In genomic region chr14:105045710-105046326, GRCh38 we compare ENCODE assay signal across 8 cellular contexts. TPM values are rescaled to one million over a fixed set of nuclear protein-coding genes. Genes with fewer than 3 reads are reported as not detected.
DNase-seq lines count a peak whose midpoint lies in the region; ATAC-seq and TF ChIP-seq lines count a peak whose summit lies in the region.

No MANE protein-coding gene starts in this region.

- H3K27ac ChIP-seq in prostate gland: no peak overlapping the region
- no peak overlapping the region for H3K27ac ChIP-seq in aorta (ENCODE audit: low read depth in 1 of 2, low read length in 2 of 2)

- no peak overlapping the region for H3K4me3 ChIP-seq in prostate gland
- no peak overlapping the region for H3K4me3 ChIP-seq in aorta (ENCODE audit: low read length in 2 of 2)

- H3K36me3 ChIP-seq in prostate gland: no peaks in the 10 kb centered on the region
- H3K36me3 ChIP-seq in aorta (ENCODE audit: control insufficient read depth in 1 of 2, insufficient read depth in 2 of 2, low read length in 1 of 2): no peaks in the 10 kb centered on the region

- no peak for TF ChIP-seq POLR2A in prostate gland (IDR thresholded peaks at IDR 0.05)

- no peak overlapping the region for H3K4me3 Mint-ChIP-seq in HFFc6

- peak; percentile 92 to 93 for ATAC-seq in activated naive CD4-positive, alpha-beta T cell treated with anti-CD3 and anti-CD28 coated beads, Interleukin-2, amount 50 U/mL, for 72 hours
- ATAC-seq in Right ventricle myocardium inferior: peak; percentile 96
- ATAC-seq in aorta (ENCODE audit: low FRiP score): peak; percentile 97

- no peaks in the 10 kb centered on the region for H3K36me3 Mint-ChIP-seq in HFFc6 (ENCODE audit: low read depth)
- H3K36me3 Mint-ChIP-seq in activated naive CD4-positive, alpha-beta T cell treated with anti-CD3 and anti-CD28 coated beads, Interleukin-2, amount 50 U/mL, for 72 hours: peaks cover 0 to under 1% of the 10 kb centered on the region in 2 donors

- intact Hi-C loops in Right ventricle myocardium inferior (cut with DNase I): loop anchor here (1.0 to 5.0 kb wide), 3 partner anchors 70 to 279 kb away; no protein-coding TSS in a partner anchor
- intact Hi-C loops in prostate gland (cut with DNase I): loop anchor here (1.0 to 2.0 kb wide), 2 partner anchors 70 to 149 kb away; no protein-coding TSS in a partner anchor
- intact Hi-C loops in aorta (cut with DNase I): loop anchor here (1.0 to 10.0 kb wide), 7 partner anchors 33 to 149 kb away; no protein-coding TSS in a partner anchor

- no peaks in the 10 kb centered on the region for H3K9me3 Mint-ChIP-seq in HFFc6
- no peaks in the 10 kb centered on the region for H3K9me3 Mint-ChIP-seq in activated naive CD4-positive, alpha-beta T cell treated with anti-CD3 and anti-CD28 coated beads, Interleukin-2, amount 50 U/mL, for 72 hours

- DNase-seq in ELR (ENCODE audit: low read depth): peak; percentile 90
- peak; percentile 64 for DNase-seq in HFFc6
- peak; percentile 90 for DNase-seq in NCI-H146 (lab: John Stamatoyannopoulos, UW)
- DNase-seq in SW480 (ENCODE audit: low spot score): peak; percentile 80
- peak; percentile 91 to 98 for DNase-seq in activated naive CD4-positive, alpha-beta T cell treated with anti-CD3 and anti-CD28 coated beads, Interleukin-2, amount 50 U/mL, for 72 hours (ENCODE audit: low spot score in 2 of 2)
- peak; percentile 96 for DNase-seq in Right ventricle myocardium inferior (ENCODE audit: missing footprints)
- DNase-seq in prostate gland (ENCODE audit: low spot score): peak; percentile 81
- peak; percentile 91 to 97 for DNase-seq in aorta

- H3K27me3 ChIP-seq in prostate gland (replicated peaks; ENCODE audit: insufficient read depth) (no peaks in the 10 kb centered on the region), aorta (ENCODE audit: control insufficient read depth in 1 of 2, insufficient read depth in 2 of 2, low read length in 1 of 2) (no peaks in the 10 kb centered on the region)

- H3K9me3 ChIP-seq in prostate gland: no peaks in the 10 kb centered on the region
- no peaks in the 10 kb centered on the region for H3K9me3 ChIP-seq in aorta (ENCODE audit: control insufficient read depth, low read length)

- H3K27ac Mint-ChIP-seq in HFFc6: no peak overlapping the region
- H3K27ac Mint-ChIP-seq in activated naive CD4-positive, alpha-beta T cell treated with anti-CD3 and anti-CD28 coated beads, Interleukin-2, amount 50 U/mL, for 72 hours: peak overlapping the region; percentile 33 to 75

- peaks cover 2% of the 10 kb centered on the region for H3K27me3 Mint-ChIP-seq in HFFc6 (ENCODE audit: insufficient read depth)

- no peaks in the 10 kb centered on the region for H3K4me1 ChIP-seq in prostate gland (replicated peaks)
- no peaks in the 10 kb centered on the region for H3K4me1 ChIP-seq in aorta (ENCODE audit: control insufficient read depth in 1 of 2, insufficient read depth in 2 of 2, low read length in 2 of 2)

- TF ChIP-seq CTCF in HFFc6 (IDR thresholded peaks at IDR 0.05) (peak; percentile 100), prostate gland (IDR thresholded peaks at IDR 0.05) (peak; percentile 98 to 100 (median 100))

- H3K4me1 Mint-ChIP-seq in HFFc6 (ENCODE audit: low read depth): no peaks in the 10 kb centered on the region

- 8% methylated on average over 38 of the region's 42 CpGs for WGBS in prostate gland
- 5% methylated on average over 42 of the region's 42 CpGs for WGBS in aorta, 2 donors

RNA-seq across cellular contexts. Expression of gene GPR132, which starts 19.4 kb away (rescaled TPM):
- under 1 TPM in 2 of 6 experiments, not detected in 4; 0.05 to 0.14 TPM for total RNA-seq in HFFc6 (2021; fragmentation: NEBNext Ultra II Directional; extraction: Animal tissue kit (Norgen Biotek cat#: 25700))
- 10 to 100 TPM; 24.9 to 32.6 TPM for total RNA-seq in activated naive CD4-positive, alpha-beta T cell treated with anti-CD3 and anti-CD28 coated beads, Interleukin-2, amount 50 U/mL, for 72 hours
- total RNA-seq in Right ventricle myocardium inferior (0.89 TPM), prostate gland (1 to 10 TPM in 1 of 2 donors, under 1 TPM in 1; 0.68 to 1.4 TPM), aorta (1 to 10 TPM; 2.9 to 5.0 TPM)
- 1 to 10 TPM in 1 of 2 donors, not detected in 1; 1.0 TPM for polyA plus RNA-seq in aorta

RNA-seq across cellular contexts. Expression of gene CDCA4, which starts 24.9 kb away (rescaled TPM):
- 10 to 100 TPM; 11.6 to 20.3 (median 18.4) TPM for total RNA-seq in HFFc6 (2021; fragmentation: NEBNext Ultra II Directional; extraction: Animal tissue kit (Norgen Biotek cat#: 25700))
- total RNA-seq in activated naive CD4-positive, alpha-beta T cell treated with anti-CD3 and anti-CD28 coated beads, Interleukin-2, amount 50 U/mL, for 72 hours: 10 to 100 TPM; 54.2 to 61.1 TPM
- total RNA-seq in Right ventricle myocardium inferior (3.1 TPM), prostate gland (10 to 100 TPM; 12.3 to 17.6 TPM), aorta (1 to 10 TPM; 4.1 to 5.9 TPM)
- polyA plus RNA-seq in aorta: 1 to 10 TPM; 3.0 to 3.7 TPM

Comparison
In these comparisons a context has a peak if more than half of its experiments do, and no peak if none do; other contexts are left out.
1. RNA of gene GPR132, which starts 19.4 kb away (total RNA-seq): 24.9 to 32.6 TPM in activated naive CD4-positive, alpha-beta T cell treated with anti-CD3 and anti-CD28 coated beads, Interleukin-2, amount 50 U/mL, for 72 hours; 2.9 to 5.0 TPM in aorta, 0.68 to 1.4 TPM in prostate gland, 0.89 TPM in Right ventricle myocardium inferior (single experiment) and 0.05 to 0.14 TPM in HFFc6; every median in the first group is over 4 times any median in the second.
2. Peak in every context shown above with its lines, with median percentiles within 50 percentile points of each other: DNase-seq and ATAC-seq.